In the genomic region with DNA sequence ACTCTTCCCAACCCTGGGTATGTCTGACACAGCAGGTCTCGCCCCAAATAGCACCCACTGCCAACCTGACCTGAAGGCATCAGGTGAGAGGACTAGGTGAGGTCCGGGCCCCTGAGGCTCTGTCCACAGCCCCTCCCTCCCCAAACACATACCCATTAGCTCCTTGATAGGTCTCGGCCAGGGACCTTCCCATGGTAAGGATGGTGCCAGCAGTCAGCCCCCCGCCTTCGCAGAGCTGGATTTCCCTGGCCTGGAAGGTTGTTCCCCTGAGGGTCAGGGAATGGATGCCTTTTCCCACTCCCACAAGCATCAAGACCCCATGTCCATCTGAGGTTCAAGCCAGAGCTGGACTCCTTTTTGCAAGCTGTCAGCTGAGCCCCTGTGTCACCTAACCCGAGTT, we compare ENCODE assay signal across 20 cellular contexts. TPM values are rescaled to one million over a fixed set of nuclear protein-coding genes. Genes with fewer than 3 reads are reported as not detected.
DNase-seq lines count a peak whose midpoint lies in the region; ATAC-seq and TF ChIP-seq lines count a peak whose summit lies in the region.
"Had no signal": no experiment of that assay in that cellular context is flagged by ENCODE, and none has a peak within 500 bp of the region (broad histone marks: within the 10 kb centered on the region; RNA-seq: fewer than 3 reads in every experiment).

No MANE protein-coding gene starts in this region.

- no peaks in the 10 kb centered on the region for H3K9me3 ChIP-seq in RWPE2 (ENCODE audit: severe bottlenecking)
- no peaks in the 10 kb centered on the region for H3K9me3 ChIP-seq in osteoblast (ENCODE audit: low read depth, low read length)
- H3K9me3 ChIP-seq: HAP-1 had no signal

- peak; percentile 44 for DNase-seq in activated effector memory CD4-positive, alpha-beta T cell treated with anti-CD3 and anti-CD28 coated beads, Interleukin-2, amount 50 U/mL, for 16 hours
- DNase-seq in activated effector memory CD4-positive, alpha-beta T cell treated with Interleukin-2 at 50 U/mL for 16 hours = no peak
- DNase-seq in RWPE2 (ENCODE audit: low spot score) = peak; percentile 25
- peak; percentile 76 for DNase-seq in osteoblast (ENCODE audit: insufficient read length, low spot score, missing footprints)
- DNase-seq in foreskin melanocyte = no peak
- DNase-seq in GDM1 (lab: John Stamatoyannopoulos, UW) = no peak
- DNase-seq: 8988T; C1 segment of cervical spinal cord; CD4-positive, CD25-positive, alpha-beta regulatory T cell; CD8-positive, alpha-beta memory T cell; COR-L47; DMS 273 treated with DMSO at 0.1 percent for 48 hours; DMS53; DND-41; EL; GM23248 had no signal

- H3K27me3 ChIP-seq in RWPE2 (ENCODE audit: insufficient read depth, poor library complexity, severe bottlenecking) (no peaks in the 10 kb centered on the region), osteoblast (ENCODE audit: insufficient read depth, low read length) (peaks cover 43% of the 10 kb centered on the region)

- no peak overlapping the region for H3K27ac ChIP-seq in RWPE2 (ENCODE audit: poor library complexity, severe bottlenecking)
- no peak overlapping the region for H3K27ac ChIP-seq in osteoblast (ENCODE audit: low read depth, low read length)
- H3K27ac ChIP-seq: GM23248, HL-60 had no signal

- no peak overlapping the region for H3K4me2 ChIP-seq in osteoblast (ENCODE audit: insufficient read depth, low read length)

- peak overlapping the region; percentile 36 for H3K27ac Mint-ChIP-seq in dendritic cell treated with granulocyte-macrophage colony-stimulating factor and Interleukin-4, amounts not matched to agents 40 ng/mL and 50 ng/mL, for 4 days

- H4K20me1 ChIP-seq in osteoblast (ENCODE audit: insufficient read depth, low read length) = no peaks in the 10 kb centered on the region

- no peaks in the 10 kb centered on the region for H3K79me2 ChIP-seq in osteoblast (ENCODE audit: insufficient read depth, low read length)

- H3K36me3 ChIP-seq in RWPE2 (ENCODE audit: low read depth) = no peaks in the 10 kb centered on the region
- H3K36me3 ChIP-seq in osteoblast (ENCODE audit: insufficient read depth, low read length) = no peaks in the 10 kb centered on the region
- H3K36me3 ChIP-seq: HAP-1 had no signal

- TF ChIP-seq CTCF in RWPE2 (IDR thresholded peaks at IDR 0.05; ENCODE audit: poor library complexity, severe bottlenecking) = no peak
- no peak for TF ChIP-seq CTCF in osteoblast (IDR thresholded peaks at IDR 0.05; ENCODE audit: extremely low read depth, low read depth, low read length)

- intact Hi-C loops in dendritic cell treated with granulocyte-macrophage colony-stimulating factor and Interleukin-4, amounts not matched to agents 40 ng/mL and 50 ng/mL, for 4 days (cut with micrococcal nuclease) = no loop called here

- ATAC-seq in RWPE2 (ENCODE audit: low read depth) (no peak), HG03280 (IDR thresholded peaks at IDR 0.05; ENCODE audit: unreplicated experiment) (no peak)

- peak overlapping the region; percentile 50 for H3K4me3 Mint-ChIP-seq in dendritic cell treated with granulocyte-macrophage colony-stimulating factor and Interleukin-4, amounts not matched to agents 40 ng/mL and 50 ng/mL, for 4 days

- peaks cover 68% of the 10 kb centered on the region for H3K4me1 Mint-ChIP-seq in dendritic cell treated with granulocyte-macrophage colony-stimulating factor and Interleukin-4, amounts not matched to agents 40 ng/mL and 50 ng/mL, for 4 days (ENCODE audit: low read depth)

- no peak overlapping the region for H2AFZ ChIP-seq in osteoblast (ENCODE audit: low read length)
- H2AFZ ChIP-seq: GM23248 had no signal

- peaks cover 38% of the 10 kb centered on the region for H3K27me3 Mint-ChIP-seq in dendritic cell treated with granulocyte-macrophage colony-stimulating factor and Interleukin-4, amounts not matched to agents 40 ng/mL and 50 ng/mL, for 4 days
- H3K27me3 Mint-ChIP-seq: CD8-positive, alpha-beta memory T cell had no signal

- H3K4me3 ChIP-seq in RWPE2 (ENCODE audit: severe bottlenecking) = no peak overlapping the region
- no peak overlapping the region for H3K4me3 ChIP-seq in osteoblast (ENCODE audit: insufficient read depth, low read length)
- H3K4me3 ChIP-seq: GM23248, HAP-1 had no signal

- peaks cover 6% of the 10 kb centered on the region for H3K36me3 Mint-ChIP-seq in dendritic cell treated with granulocyte-macrophage colony-stimulating factor and Interleukin-4, amounts not matched to agents 40 ng/mL and 50 ng/mL, for 4 days (ENCODE audit: low read depth)
- H3K36me3 Mint-ChIP-seq: CD4-positive, CD25-positive, alpha-beta regulatory T cell; CD8-positive, alpha-beta memory T cell had no signal

- H3K4me1 ChIP-seq in RWPE2 (ENCODE audit: insufficient read depth, poor library complexity, severe bottlenecking) = no peaks in the 10 kb centered on the region
- H3K4me1 ChIP-seq in osteoblast (ENCODE audit: insufficient read depth, low read length) = no peaks in the 10 kb centered on the region

- H3K9me3 Mint-ChIP-seq in dendritic cell treated with granulocyte-macrophage colony-stimulating factor and Interleukin-4, amounts not matched to agents 40 ng/mL and 50 ng/mL, for 4 days = no peaks in the 10 kb centered on the region
- H3K9me3 Mint-ChIP-seq: CD4-positive, CD25-positive, alpha-beta regulatory T cell; CD8-positive, alpha-beta memory T cell had no signal

RNA-seq across cellular contexts. Expression of a gene that starts 2.7 kb away (rescaled TPM):
- total RNA-seq in osteoblast = under 0.01 and 0.29 TPM in 2 replicates
- total RNA-seq: GM23248 had no signal

Comparison
In these comparisons a context has a peak if more than half of its experiments do, and no peak if none do; other contexts are left out.
1. DNase-seq: peak in activated effector memory CD4-positive, alpha-beta T cell treated with anti-CD3 and anti-CD28 coated beads, Interleukin-2, amount 50 U/mL, for 16 hours (single experiment), RWPE2 (single experiment) and osteoblast (single experiment); none in activated effector memory CD4-positive, alpha-beta T cell treated with Interleukin-2 at 50 U/mL for 16 hours (single experiment), foreskin melanocyte (single experiment) and GDM1 (single experiment).